Comparison of ENCODE assay signal across 8 cellular contexts in genomic region chr1:115138973-115139372, GRCh38. TPM values are rescaled to one million over a fixed set of nuclear protein-coding genes. Genes with fewer than 3 reads are reported as not detected.
DNase-seq lines count a peak whose midpoint lies in the region; ATAC-seq and TF ChIP-seq lines count a peak whose summit lies in the region.

No MANE protein-coding gene starts in this region.

- H3K4me1 Mint-ChIP-seq in activated CD4-positive, alpha-beta T cell treated with anti-CD3 and anti-CD28 coated beads for 36 hours = peaks cover 4% of the 10 kb centered on the region

- intact Hi-C loops in activated CD4-positive, alpha-beta T cell treated with anti-CD3 and anti-CD28 coated beads for 36 hours (cut with DNase I, micrococcal nuclease) = loop anchor here (1.0 to 10.0 kb wide), 5 partner anchors 138 to 456 kb away; no protein-coding TSS in a partner anchor

- H3K4me3 Mint-ChIP-seq in activated CD4-positive, alpha-beta T cell treated with anti-CD3 and anti-CD28 coated beads for 36 hours = peak overlapping the region; percentile 11

- no peak overlapping the region for H3K4me3 ChIP-seq in AG10803 (ENCODE audit: low read length)
- no peak overlapping the region for H3K4me3 ChIP-seq in choroid plexus epithelial cell (ENCODE audit: low read depth, low read length)

- H3K27me3 Mint-ChIP-seq in activated CD4-positive, alpha-beta T cell treated with anti-CD3 and anti-CD28 coated beads for 36 hours = peaks cover 11% of the 10 kb centered on the region

- H3K36me3 Mint-ChIP-seq in activated CD4-positive, alpha-beta T cell treated with anti-CD3 and anti-CD28 coated beads for 36 hours (ENCODE audit: low read depth) = no peaks in the 10 kb centered on the region

- ATAC-seq in GM19035 (IDR thresholded peaks at IDR 0.05; ENCODE audit: unreplicated experiment) (peak; percentile 91), HG03432 (IDR thresholded peaks at IDR 0.05; ENCODE audit: unreplicated experiment) (peak; percentile 92), left lobe of liver (peak; percentile 100)
- ATAC-seq in activated CD4-positive, alpha-beta T cell treated with anti-CD3 and anti-CD28 coated beads for 36 hours = peak; percentile 88

- no peak overlapping the region for H3K27ac Mint-ChIP-seq in activated CD4-positive, alpha-beta T cell treated with anti-CD3 and anti-CD28 coated beads for 36 hours

- TF ChIP-seq CTCF in AG10803 (conservative IDR thresholded peaks at IDR 0.05; ENCODE audit: low read length) = peak; percentile 90
- TF ChIP-seq CTCF in choroid plexus epithelial cell (conservative IDR thresholded peaks at IDR 0.05; ENCODE audit: low read depth, low read length) = peak; percentile 96

- POLR2A ChIA-PET in activated CD4-positive, alpha-beta T cell treated with anti-CD3 and anti-CD28 coated beads for 36 hours (lab: Charles Lee) = no interaction called here

- DNase-seq in AG10803 (ENCODE audit: low read depth) (peak; percentile 95), NCI-H510A (lab: John Stamatoyannopoulos, UW) (peak; percentile 84), choroid plexus epithelial cell (ENCODE audit: low read depth) (peak; percentile 97), left lobe of liver (ENCODE audit: low spot score) (peak; percentile 79)
- DNase-seq in activated CD4-positive, alpha-beta T cell treated with anti-CD3 and anti-CD28 coated beads for 36 hours = peak; percentile 79
- DNase-seq in stimulated activated CD4-positive, alpha-beta T cell treated with anti-CD3 and anti-CD28 coated beads, Interleukin-4, amount 100 ng/mL, for 4 hours = peak; percentile 38 to 47

- H3K9me3 Mint-ChIP-seq in activated CD4-positive, alpha-beta T cell treated with anti-CD3 and anti-CD28 coated beads for 36 hours (ENCODE audit: low read depth) = no peaks in the 10 kb centered on the region

- CTCF ChIA-PET in activated CD4-positive, alpha-beta T cell treated with anti-CD3 and anti-CD28 coated beads for 36 hours (lab: Charles Lee) = interaction anchor here (0.6 to 2.2 kb wide), 10 partner anchors 10 to 460 kb away, joined by 3 to 10 read pairs (median 4); no protein-coding TSS in a partner anchor

RNA-seq across cellular contexts. Expression of gene TSPAN2, which starts 49.7 kb away (rescaled TPM):
- total RNA-seq in activated CD4-positive, alpha-beta T cell treated with anti-CD3 and anti-CD28 coated beads for 36 hours = under 1 TPM; 0.69 to 0.91 TPM
- total RNA-seq in left lobe of liver = 0.60 TPM

Comparison
In these comparisons a context has a peak if more than half of its experiments do, and no peak if none do; other contexts are left out.
1. DNase-seq: peak in every context shown above with its lines; median percentile 97 in choroid plexus epithelial cell; 95 in AG10803; 84 in NCI-H510A; 79 in activated CD4-positive, alpha-beta T cell treated with anti-CD3 and anti-CD28 coated beads for 36 hours; 79 in left lobe of liver; 42 in stimulated activated CD4-positive, alpha-beta T cell treated with anti-CD3 and anti-CD28 coated beads, Interleukin-4, amount 100 ng/mL, for 4 hours.